Comparison of ENCODE assay signal across 18 cellular contexts in the genomic region with DNA sequence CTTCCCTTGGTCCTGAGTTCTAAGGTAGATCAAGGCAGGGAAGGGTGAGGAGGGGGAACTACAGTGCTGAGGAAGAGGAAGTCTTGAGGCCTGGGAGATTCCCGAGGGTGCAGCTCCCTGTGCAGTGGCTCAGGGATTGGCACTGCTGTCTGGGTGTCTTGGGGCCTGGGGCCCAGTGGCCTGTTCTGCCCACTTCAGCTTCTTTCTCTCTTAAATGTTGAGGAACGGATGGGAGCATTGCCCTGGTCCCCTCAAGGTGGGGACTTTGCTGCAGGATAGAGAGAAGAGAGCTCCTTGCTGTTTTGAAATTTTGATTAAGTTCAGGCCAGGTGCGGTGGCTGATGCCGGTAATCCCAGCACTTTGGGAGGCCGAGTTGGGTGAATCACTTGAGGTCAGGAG. TPM values are rescaled to one million over a fixed set of nuclear protein-coding genes. Genes with fewer than 3 reads are reported as not detected.
DNase-seq lines count a peak whose midpoint lies in the region; ATAC-seq, FAIRE-seq and TF ChIP-seq lines count a peak whose summit lies in the region.
"Had no signal": no experiment of that assay in that cellular context is flagged by ENCODE, and none has a peak within 500 bp of the region (broad histone marks: within the 10 kb centered on the region; RNA-seq: fewer than 3 reads in every experiment).

No MANE protein-coding gene starts in this region.

- no peak for TF ChIP-seq POLR2A in GM12878 (IDR thresholded peaks at IDR 0.05; ENCODE audit: low read depth, low read length)

- H3K79me2 ChIP-seq in GM12878 (ENCODE audit: control insufficient read depth, insufficient read depth, low read length), result no peaks in the 10 kb centered on the region

- TF ChIP-seq EP300 in GM12878 (IDR thresholded peaks at IDR 0.05; ENCODE audit: borderline replicate concordance in 1 of 2, control insufficient read depth in 1 of 2, low read depth in 2 of 2, low read length in 2 of 2), result no peak

- BruUV-seq in GM12878 (replicated peaks; lab: Mats Ljungman, UMichigan), result no TSS peak

- RAD21 ChIA-PET in GM12878 (lab: Charles Lee; ENCODE audit: unreplicated experiment), result no interaction called here

- H4K20me1 ChIP-seq in BLaER1 (no peaks in the 10 kb centered on the region), GM12878 (ENCODE audit: control insufficient read depth, insufficient read depth) (no peaks in the 10 kb centered on the region)

- POLR2A ChIA-PET in CD4-positive, alpha-beta memory T cell (lab: Charles Lee; ENCODE audit: partially characterized antibody), result interaction anchor here (3.2 kb wide), 1 partner anchor 58 kb away, joined by 26 read pairs; a partner anchor contains a TSS
- POLR2A ChIA-PET in GM12878 (lab: Charles Lee), result no interaction called here
- POLR2A ChIA-PET in naive thymus-derived CD8-positive, alpha-beta T cell (lab: Charles Lee), result interaction anchor here (1.0 kb wide), 1 partner anchor 513 kb away, joined by 3 read pairs; a partner anchor contains a TSS

- peaks cover 0 to 3% of the 10 kb centered on the region in 2 donors for H3K27me3 Mint-ChIP-seq in CD4-positive, alpha-beta memory T cell
- peaks cover under 1 to 10% (median 2%) of the 10 kb centered on the region in 5 donors for H3K27me3 Mint-ChIP-seq in naive thymus-derived CD8-positive, alpha-beta T cell

- no peak for TF ChIP-seq RAD21 in GM12878 (IDR thresholded peaks at IDR 0.05; ENCODE audit: insufficient read depth, low read depth, low read length)

- H3K36me3 Mint-ChIP-seq in CD4-positive, alpha-beta memory T cell, result peaks cover 9 to 14% of the 10 kb centered on the region in 2 donors
- H3K36me3 Mint-ChIP-seq in naive thymus-derived CD8-positive, alpha-beta T cell, result peaks cover 0 to 10% (median 0%) of the 10 kb centered on the region in 3 donors

- H3K9ac ChIP-seq in BLaER1 (no peak overlapping the region), GM12878 (ENCODE audit: control insufficient read depth, insufficient read depth, low read length) (no peak overlapping the region)

- intact Hi-C loops in CD4-positive, alpha-beta memory T cell (cut with micrococcal nuclease), result no loop called here
- intact Hi-C loops in GM12878 (cut with micrococcal nuclease; ENCODE audit: unreplicated experiment), result no loop called here

- H2AFZ ChIP-seq in GM12878 (ENCODE audit: control insufficient read depth, low read depth, low read length), result no peak overlapping the region

- TF ChIP-seq CTCF in GM12878 (IDR thresholded peaks at IDR 0.05 in 2 of 3, conservative IDR thresholded peaks at IDR 0.05 in 1 of 3; ENCODE audit: control insufficient read depth in 2 of 3, extremely low read depth in 1 of 3, insufficient read depth in 1 of 3, low read depth in 3 of 3, low read length in 3 of 3), result no peak
- no peak for TF ChIP-seq CTCF in foreskin keratinocyte (conservative IDR thresholded peaks at IDR 0.05)

- peak overlapping the region; percentile 82 for H3K4me2 ChIP-seq in BLaER1
- H3K4me2 ChIP-seq in GM12878 (ENCODE audit: control insufficient read depth, insufficient read depth), result peak overlapping the region; percentile 38

- H3K4me1 ChIP-seq in BLaER1 (peaks cover 29% of the 10 kb centered on the region), GM12878 (ENCODE audit: control insufficient read depth, insufficient read depth, low read length) (no peaks in the 10 kb centered on the region), foreskin keratinocyte (no peaks in the 10 kb centered on the region)
- peaks cover 19% of the 10 kb centered on the region for H3K4me1 ChIP-seq in CD4-positive, alpha-beta memory T cell (ENCODE audit: insufficient read depth, low read length)
- H3K4me1 ChIP-seq: lower lobe of right lung had no signal

- H3K36me3 ChIP-seq in BLaER1, result peaks cover 35% of the 10 kb centered on the region
- peaks cover 13% of the 10 kb centered on the region for H3K36me3 ChIP-seq in CD4-positive, alpha-beta memory T cell (ENCODE audit: insufficient read depth, low read length)
- peaks cover 2 to 9% of the 10 kb centered on the region in 2 experiments; a peak in 3 of 4 replicates for H3K36me3 ChIP-seq in GM12878 (ENCODE audit: control insufficient read depth in 2 of 2, insufficient read depth in 2 of 2, low read length in 1 of 2)

- no peak overlapping the region for H3K4me3 ChIP-seq in BLaER1
- no peak overlapping the region for H3K4me3 ChIP-seq in CD4-positive, alpha-beta memory T cell (ENCODE audit: low read length in 2 of 2)
- no peak overlapping the region for H3K4me3 ChIP-seq in GM12878
- H3K4me3 ChIP-seq: lower lobe of right lung, thyroid gland had no signal

- in situ Hi-C loops in GM12878 (cut with MboI), result no loop called here

- H3K27ac ChIP-seq in BLaER1 (no peak overlapping the region), GM12878 (ENCODE audit: control insufficient read depth, insufficient read depth) (no peak overlapping the region), foreskin keratinocyte (no peak overlapping the region)
- H3K27ac ChIP-seq in CD4-positive, alpha-beta memory T cell (ENCODE audit: low read depth, low read length), result no peak overlapping the region
- H3K27ac ChIP-seq: lower lobe of right lung, thyroid gland had no signal

- peak overlapping the region in 6 of 8 donors; percentile 6 to 86 (median 58) for H3K4me3 Mint-ChIP-seq in CD4-positive, alpha-beta memory T cell
- peak overlapping the region in 8 of 10 donors; percentile 8 to 81 (median 51) for H3K4me3 Mint-ChIP-seq in naive thymus-derived CD8-positive, alpha-beta T cell

- H3K27me3 ChIP-seq in BLaER1 (peaks cover 30% of the 10 kb centered on the region), GM12878 (replicated peaks in 1 of 2; ENCODE audit: control insufficient read depth in 2 of 2, insufficient read depth in 2 of 2, low read length in 1 of 2) (0 out of 4 replicates have a peak, but pooled peaks cover 0 to 2% of the 10 kb centered on the region in 2 experiments), foreskin keratinocyte (no peaks in the 10 kb centered on the region)
- no peaks in the 10 kb centered on the region for H3K27me3 ChIP-seq in CD4-positive, alpha-beta memory T cell (ENCODE audit: insufficient read depth, low read length)
- H3K27me3 ChIP-seq: thyroid gland had no signal

- H3K9me3 ChIP-seq in BLaER1 (no peaks in the 10 kb centered on the region), GM12878 (replicated peaks; ENCODE audit: control insufficient read depth, insufficient read depth, low read length) (no peaks in the 10 kb centered on the region)
- H3K9me3 ChIP-seq in CD4-positive, alpha-beta memory T cell (ENCODE audit: control insufficient read depth in 1 of 2, low read length in 2 of 2), result no peaks in the 10 kb centered on the region
- H3K9me3 ChIP-seq: lower lobe of right lung, thyroid gland had no signal

- H3K9me3 Mint-ChIP-seq in CD4-positive, alpha-beta memory T cell, result no peaks in the 10 kb centered on the region
- H3K9me3 Mint-ChIP-seq in naive thymus-derived CD8-positive, alpha-beta T cell, result no peaks in the 10 kb centered on the region
- H3K9me3 Mint-ChIP-seq: stimulated activated naive B cell treated with anti-CD40 and anti-IgM and Interleukin-4, amounts not matched to agents 10 μg/mL and 1 μg/mL and 100 μg/mL, for 72 hours had no signal

- H3K4me1 Mint-ChIP-seq in CD4-positive, alpha-beta memory T cell, result peaks cover 10 to 22% (median 14%) of the 10 kb centered on the region in 4 donors
- H3K4me1 Mint-ChIP-seq in naive thymus-derived CD8-positive, alpha-beta T cell, result peaks cover 6 to 27% (median 14%) of the 10 kb centered on the region in 4 donors

- no peak for FAIRE-seq in GM12878 (lab: Jason Lieb, UNC)
- FAIRE-seq: D721Med, kidney, TTC549 had no signal

- CTCF ChIA-PET in CD4-positive, alpha-beta memory T cell (lab: Charles Lee; ENCODE audit: partially characterized antibody), result interaction anchor here (1.0 to 4.3 kb wide), 3 partner anchors 11 to 235 kb away, joined by 3 to 17 read pairs (median 3); no protein-coding TSS in a partner anchor
- CTCF ChIA-PET in GM12878 (lab: Yijun Ruan, JAX), result interaction anchor here (0.6 to 1.4 kb wide), 2 partner anchors 195 to 270 kb away, joined by 3 read pairs; no protein-coding TSS in a partner anchor

- H3K27ac Mint-ChIP-seq in CD4-positive, alpha-beta memory T cell, result peak overlapping the region in 1 of 7 donors; percentile 62
- H3K27ac Mint-ChIP-seq in naive thymus-derived CD8-positive, alpha-beta T cell, result peak overlapping the region in 4 of 10 donors; percentile 24 to 78 (median 46)
- H3K27ac Mint-ChIP-seq: stimulated activated naive B cell treated with anti-CD40 and anti-IgM and Interleukin-4, amounts not matched to agents 10 μg/mL and 1 μg/mL and 100 μg/mL, for 72 hours had no signal

- DNase-seq in CD4-positive, alpha-beta memory T cell, result no peak
- DNase-seq in GM12878 (ENCODE audit: low read depth, low spot score) (no peak), foreskin keratinocyte (no peak), HuH-7 (ENCODE audit: low spot score) (no peak)
- DNase-seq in naive thymus-derived CD8-positive, alpha-beta T cell, result no peak
- DNase-seq in stimulated activated CD4-positive, alpha-beta T cell treated with anti-CD3 and anti-CD28 coated beads, Interleukin-1b, Interleukin-23, amount 100 ng/mL, for 48 hours, result no peak
- DNase-seq: activated CD4-positive, alpha-beta T cell treated with anti-CD3 and anti-CD28 coated beads for 4 hours; anterior cingulate cortex; foreskin melanocyte; kidney; lower lobe of right lung; NCI-H1436 treated with DMSO at 0.1 percent for 48 hours; NCI-H524 treated with DMSO at 0.1 percent for 48 hours; stimulated activated naive B cell treated with anti-CD40 and anti-IgM and Interleukin-4, amounts not matched to agents 10 μg/mL and 1 μg/mL and 100 μg/mL, for 72 hours; thyroid gland had no signal

- WGBS in GM12878 (ENCODE audit: insufficient coverage, insufficient replicate concordance, low lambda C conversion rate, missing lambda C conversion rate), result 68% methylated on average over 5 of the region's 5 CpGs

- ATAC-seq in GM12878 (no peak), foreskin keratinocyte (no peak)
- ATAC-seq in naive thymus-derived CD8-positive, alpha-beta T cell, result no peak
- ATAC-seq: lower lobe of right lung; stimulated activated naive B cell treated with anti-CD40 and anti-IgM and Interleukin-4, amounts not matched to agents 10 μg/mL and 1 μg/mL and 100 μg/mL, for 72 hours had no signal

- SMC1A ChIA-PET in GM12878 (lab: Charles Lee; ENCODE audit: uncharacterized antibody, unreplicated experiment), result interaction anchor here (1.0 to 1.5 kb wide), 2 partner anchors 14 to 57 kb away, joined by 3 read pairs; no protein-coding TSS in a partner anchor

RNA-seq across cellular contexts. Expression of a gene that starts 13.5 kb away (rescaled TPM):
- 1 to 10 TPM; 3.2 to 3.6 TPM for total RNA-seq in CD4-positive, alpha-beta memory T cell
- polyA plus RNA-seq in CD4-positive, alpha-beta memory T cell, result 1 to 10 TPM in 1 of 2 donors, under 1 TPM in 1; 0.14 to 2.3 TPM
- 1.7 and 2.4 TPM in 2 replicates for total RNA-seq in GM12878 (2013; cell fraction: nucleolus; rRNA removed)
- total RNA-seq in GM12878 (2014; rRNA removed) (0.23 and 0.38 TPM in 2 replicates), GM12878 (2014; rRNA removed; fragmentation: Illumina TruSeq; extraction: Trizol) (0.18 and 0.23 TPM in 2 replicates), GM12878 (2021) (0.85 and 1.4 TPM in 2 replicates), foreskin keratinocyte (0.21 and 0.27 TPM in 2 replicates)
- polyA plus RNA-seq in GM12878 (2011; ENCODE audit: low read depth), result 0.54 TPM
- polyA plus RNA-seq in GM12878 (2011; rRNA removed) (0.19 and 0.71 TPM in 2 replicates), GM12878 (2014; fragmentation: Illumina TruSeq; extraction: Trizol) (0.25 and 0.56 TPM in 2 replicates), GM12878 (2014; fragmentation: Nextera tagmentation; extraction: Ambion mirVana) (under 1 TPM; 0.06 to 0.20 TPM), GM12878 (2014; rRNA removed) (0.43 and 0.50 TPM in 2 replicates), GM12878 (2016; fragmentation: Nextera tagmentation; extraction: Ambion mirVana) (under 1 TPM; 0.38 to 0.50 TPM), foreskin keratinocyte (0.11 and 0.25 TPM in 2 replicates)
- 0.50 and 0.58 TPM in 2 replicates for polyA plus RNA-seq in GM12878 (2011; cell fraction: cytosol; rRNA removed)
- polyA plus RNA-seq in GM12878 (2011; cell fraction: nucleus; rRNA removed), result 0.84 and 4.9 TPM in 2 replicates
- 0.72 and 0.80 TPM in 2 replicates for polyA plus RNA-seq in GM12878 (2012)
- 0.26 and 0.37 TPM in 2 replicates for polyA minus RNA-seq in GM12878 (2011; rRNA and poly(A)+ RNA removed)
- not detected in 2 replicates for polyA minus RNA-seq in GM12878 (2011; cell fraction: cytosol; rRNA and poly(A)+ RNA removed)
- 0.12 and 0.57 TPM in 2 replicates for polyA minus RNA-seq in GM12878 (2011; cell fraction: nucleus; rRNA and poly(A)+ RNA removed)
- total RNA-seq in naive thymus-derived CD8-positive, alpha-beta T cell, result 1 to 10 TPM; 4.3 to 5.9 TPM
- polyA plus RNA-seq in naive thymus-derived CD8-positive, alpha-beta T cell, result 1 to 10 TPM in 2 of 3 donors, under 1 TPM in 1; 0.74 to 2.6 (median 1.5) TPM

RNA-seq across cellular contexts. Expression of a gene that starts 58.1 kb away (rescaled TPM):
- 10 to 100 TPM; 89.1 to 93.6 TPM for total RNA-seq in CD4-positive, alpha-beta memory T cell
- polyA plus RNA-seq in CD4-positive, alpha-beta memory T cell, result 100 to 1,000 TPM; 119 to 126 TPM
- total RNA-seq in GM12878 (2013; cell fraction: nucleolus; rRNA removed), result 66.8 and 68.7 TPM in 2 replicates
- total RNA-seq in GM12878 (2014; rRNA removed) (158 and 175 TPM in 2 replicates), GM12878 (2014; rRNA removed; fragmentation: Illumina TruSeq; extraction: Trizol) (170 TPM in 2 replicates), GM12878 (2021) (160 and 161 TPM in 2 replicates), foreskin keratinocyte (130 and 143 TPM in 2 replicates)
- 104 TPM for polyA plus RNA-seq in GM12878 (2011; ENCODE audit: low read depth)
- polyA plus RNA-seq in GM12878 (2011; rRNA removed) (194 and 208 TPM in 2 replicates), GM12878 (2014; fragmentation: Illumina TruSeq; extraction: Trizol) (207 and 221 TPM in 2 replicates), GM12878 (2014; fragmentation: Nextera tagmentation; extraction: Ambion mirVana) (100 to 1,000 TPM; 109 to 144 TPM), GM12878 (2014; rRNA removed) (114 and 125 TPM in 2 replicates), GM12878 (2016; fragmentation: Nextera tagmentation; extraction: Ambion mirVana) (100 to 1,000 TPM; 187 to 190 TPM), foreskin keratinocyte (108 and 126 TPM in 2 replicates)
- 157 and 181 TPM in 2 replicates for polyA plus RNA-seq in GM12878 (2011; cell fraction: cytosol; rRNA removed)
- polyA plus RNA-seq in GM12878 (2011; cell fraction: nucleus; rRNA removed), result 110 and 115 TPM in 2 replicates
- 108 and 139 TPM in 2 replicates for polyA plus RNA-seq in GM12878 (2012)
- 204 and 208 TPM in 2 replicates for polyA minus RNA-seq in GM12878 (2011; rRNA and poly(A)+ RNA removed)
- polyA minus RNA-seq in GM12878 (2011; cell fraction: cytosol; rRNA and poly(A)+ RNA removed), result 79.4 and 89.2 TPM in 2 replicates
- 32.5 and 45.4 TPM in 2 replicates for polyA minus RNA-seq in GM12878 (2011; cell fraction: nucleus; rRNA and poly(A)+ RNA removed)
- total RNA-seq in naive thymus-derived CD8-positive, alpha-beta T cell, result 10 to 100 TPM; 98.9 to 99.7 TPM
- polyA plus RNA-seq in naive thymus-derived CD8-positive, alpha-beta T cell, result 100 to 1,000 TPM; 107 to 147 (median 118) TPM

RNA-seq across cellular contexts. Expression of a gene that starts 58.4 kb away (rescaled TPM):
- 10 to 100 TPM; 58.8 to 67.1 TPM for total RNA-seq in CD4-positive, alpha-beta memory T cell
- 100 to 1,000 TPM in 1 of 2 donors, 10 to 100 TPM in 1; 95.0 to 115 TPM for polyA plus RNA-seq in CD4-positive, alpha-beta memory T cell
- 148 and 151 TPM in 2 replicates for total RNA-seq in GM12878 (2013; cell fraction: nucleolus; rRNA removed)
- total RNA-seq in GM12878 (2014; rRNA removed), result 53.7 and 67.3 TPM in 2 replicates
- total RNA-seq in GM12878 (2014; rRNA removed; fragmentation: Illumina TruSeq; extraction: Trizol), result 68.8 and 69.3 TPM in 2 replicates
- total RNA-seq in GM12878 (2021), result 73.5 and 78.6 TPM in 2 replicates
- polyA plus RNA-seq in GM12878 (2011; ENCODE audit: low read depth), result 51.6 TPM
- polyA plus RNA-seq in GM12878 (2011; rRNA removed), result 123 and 161 TPM in 2 replicates
- polyA plus RNA-seq in GM12878 (2011; cell fraction: cytosol; rRNA removed), result 98.4 and 125 TPM in 2 replicates
- polyA plus RNA-seq in GM12878 (2011; cell fraction: nucleus; rRNA removed), result 86.4 and 86.8 TPM in 2 replicates
- polyA plus RNA-seq in GM12878 (2012), result 51.4 and 70.3 TPM in 2 replicates
- 67.0 and 76.4 TPM in 2 replicates for polyA plus RNA-seq in GM12878 (2014; fragmentation: Illumina TruSeq; extraction: Trizol)
- 100 to 1,000 TPM; 107 to 145 TPM for polyA plus RNA-seq in GM12878 (2014; fragmentation: Nextera tagmentation; extraction: Ambion mirVana)
- polyA plus RNA-seq in GM12878 (2014; rRNA removed), result 60.7 and 68.6 TPM in 2 replicates
- polyA plus RNA-seq in GM12878 (2016; fragmentation: Nextera tagmentation; extraction: Ambion mirVana), result 100 to 1,000 TPM in 1 of 2 experiments, 10 to 100 TPM in 1; 97.5 to 104 TPM
- polyA minus RNA-seq in GM12878 (2011; rRNA and poly(A)+ RNA removed), result 145 and 159 TPM in 2 replicates
- 24.9 and 31.3 TPM in 2 replicates for polyA minus RNA-seq in GM12878 (2011; cell fraction: cytosol; rRNA and poly(A)+ RNA removed)
- polyA minus RNA-seq in GM12878 (2011; cell fraction: nucleus; rRNA and poly(A)+ RNA removed), result 29.4 and 49.3 TPM in 2 replicates
- total RNA-seq in naive thymus-derived CD8-positive, alpha-beta T cell, result 10 to 100 TPM; 58.0 to 58.9 TPM
- polyA plus RNA-seq in naive thymus-derived CD8-positive, alpha-beta T cell, result 10 to 100 TPM; 80.2 to 93.9 (median 81.2) TPM
- 68.9 and 74.9 TPM in 2 replicates for total RNA-seq in foreskin keratinocyte
- 56.1 and 63.2 TPM in 2 replicates for polyA plus RNA-seq in foreskin keratinocyte
